1 cellular context compared by ENCODE assay signal in the genomic region with DNA sequence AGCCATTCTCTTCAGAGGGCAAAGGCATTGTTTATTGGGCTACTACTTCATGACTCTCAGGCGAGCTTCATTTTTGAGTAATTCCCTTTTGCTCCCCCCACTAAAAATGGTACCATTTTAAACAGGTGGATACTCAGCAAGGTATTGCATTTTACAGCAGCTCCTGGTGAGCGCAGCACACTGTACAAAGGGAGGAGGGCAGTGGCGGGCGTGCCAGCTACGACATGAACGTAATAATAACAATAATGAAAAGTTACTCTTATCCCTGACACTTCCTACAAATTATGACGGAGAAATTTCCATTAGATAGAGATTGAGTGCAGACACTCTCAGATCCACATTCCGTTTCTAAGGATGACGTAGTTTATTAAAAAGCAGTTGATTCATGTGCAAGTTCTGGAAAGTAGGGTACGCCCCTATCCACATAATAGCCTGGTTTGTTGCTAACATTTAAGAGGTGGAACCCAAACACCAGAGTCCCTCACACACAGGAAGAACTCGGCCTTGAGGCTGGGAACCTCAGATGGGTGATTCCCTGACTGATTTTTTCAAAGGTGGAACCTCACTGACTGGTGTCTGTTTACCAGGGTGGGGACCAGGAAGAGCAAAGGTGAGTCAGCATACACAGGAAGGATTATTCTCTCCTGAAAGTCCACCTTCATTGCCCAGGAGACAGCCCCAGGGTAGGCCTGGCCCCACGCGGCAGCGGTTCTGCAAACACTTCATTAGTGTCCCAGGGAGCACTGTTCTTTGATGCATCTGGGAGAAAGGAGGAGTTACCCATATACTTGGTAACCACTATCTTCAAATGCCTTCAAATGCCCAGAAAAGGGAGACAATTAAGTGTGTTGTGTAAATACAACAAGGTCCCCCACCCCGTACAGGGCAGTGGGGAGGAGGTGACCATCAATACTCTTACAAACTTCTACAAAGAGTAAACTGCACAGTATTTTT.
TF ChIP-seq lines count a peak whose summit lies in the region.

No MANE protein-coding gene starts in this region.

TF ChIP-seq in GM23338, 12 proteins besides CTCF, POLR2A, EP300 and RAD21 (continued from another document):
- TF ChIP-seq, protein P1, sequence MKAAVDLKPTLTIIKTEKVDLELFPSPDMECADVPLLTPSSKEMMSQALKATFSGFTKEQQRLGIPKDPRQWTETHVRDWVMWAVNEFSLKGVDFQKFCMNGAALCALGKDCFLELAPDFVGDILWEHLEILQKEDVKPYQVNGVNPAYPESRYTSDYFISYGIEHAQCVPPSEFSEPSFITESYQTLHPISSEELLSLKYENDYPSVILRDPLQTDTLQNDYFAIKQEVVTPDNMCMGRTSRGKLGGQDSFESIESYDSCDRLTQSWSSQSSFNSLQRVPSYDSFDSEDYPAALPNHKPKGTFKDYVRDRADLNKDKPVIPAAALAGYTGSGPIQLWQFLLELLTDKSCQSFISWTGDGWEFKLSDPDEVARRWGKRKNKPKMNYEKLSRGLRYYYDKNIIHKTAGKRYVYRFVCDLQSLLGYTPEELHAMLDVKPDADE (IDR thresholded peaks at IDR 0.05), result no peak
- no peak for TF ChIP-seq NANOG (IDR thresholded peaks at IDR 0.05; ENCODE audit: borderline replicate concordance)
- TF ChIP-seq, protein P2, sequence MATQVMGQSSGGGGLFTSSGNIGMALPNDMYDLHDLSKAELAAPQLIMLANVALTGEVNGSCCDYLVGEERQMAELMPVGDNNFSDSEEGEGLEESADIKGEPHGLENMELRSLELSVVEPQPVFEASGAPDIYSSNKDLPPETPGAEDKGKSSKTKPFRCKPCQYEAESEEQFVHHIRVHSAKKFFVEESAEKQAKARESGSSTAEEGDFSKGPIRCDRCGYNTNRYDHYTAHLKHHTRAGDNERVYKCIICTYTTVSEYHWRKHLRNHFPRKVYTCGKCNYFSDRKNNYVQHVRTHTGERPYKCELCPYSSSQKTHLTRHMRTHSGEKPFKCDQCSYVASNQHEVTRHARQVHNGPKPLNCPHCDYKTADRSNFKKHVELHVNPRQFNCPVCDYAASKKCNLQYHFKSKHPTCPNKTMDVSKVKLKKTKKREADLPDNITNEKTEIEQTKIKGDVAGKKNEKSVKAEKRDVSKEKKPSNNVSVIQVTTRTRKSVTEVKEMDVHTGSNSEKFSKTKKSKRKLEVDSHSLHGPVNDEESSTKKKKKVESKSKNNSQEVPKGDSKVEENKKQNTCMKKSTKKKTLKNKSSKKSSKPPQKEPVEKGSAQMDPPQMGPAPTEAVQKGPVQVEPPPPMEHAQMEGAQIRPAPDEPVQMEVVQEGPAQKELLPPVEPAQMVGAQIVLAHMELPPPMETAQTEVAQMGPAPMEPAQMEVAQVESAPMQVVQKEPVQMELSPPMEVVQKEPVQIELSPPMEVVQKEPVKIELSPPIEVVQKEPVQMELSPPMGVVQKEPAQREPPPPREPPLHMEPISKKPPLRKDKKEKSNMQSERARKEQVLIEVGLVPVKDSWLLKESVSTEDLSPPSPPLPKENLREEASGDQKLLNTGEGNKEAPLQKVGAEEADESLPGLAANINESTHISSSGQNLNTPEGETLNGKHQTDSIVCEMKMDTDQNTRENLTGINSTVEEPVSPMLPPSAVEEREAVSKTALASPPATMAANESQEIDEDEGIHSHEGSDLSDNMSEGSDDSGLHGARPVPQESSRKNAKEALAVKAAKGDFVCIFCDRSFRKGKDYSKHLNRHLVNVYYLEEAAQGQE (IDR thresholded peaks at IDR 0.05; ENCODE audit: unreplicated experiment), result no peak
- no peak for TF ChIP-seq CREB1 (CRISPR knock-in tag; IDR thresholded peaks at IDR 0.05; ENCODE audit: low read depth)
- no peak for TF ChIP-seq ZNF114 (CRISPR knock-in tag; IDR thresholded peaks at IDR 0.05)
- no peak for TF ChIP-seq EZH2phosphoT487 (IDR thresholded peaks at IDR 0.05; ENCODE audit: unreplicated experiment)
- TF ChIP-seq POLR2AphosphoS5 (IDR thresholded peaks at IDR 0.05; ENCODE audit: low read depth), result no peak
- TF ChIP-seq, protein P3, sequence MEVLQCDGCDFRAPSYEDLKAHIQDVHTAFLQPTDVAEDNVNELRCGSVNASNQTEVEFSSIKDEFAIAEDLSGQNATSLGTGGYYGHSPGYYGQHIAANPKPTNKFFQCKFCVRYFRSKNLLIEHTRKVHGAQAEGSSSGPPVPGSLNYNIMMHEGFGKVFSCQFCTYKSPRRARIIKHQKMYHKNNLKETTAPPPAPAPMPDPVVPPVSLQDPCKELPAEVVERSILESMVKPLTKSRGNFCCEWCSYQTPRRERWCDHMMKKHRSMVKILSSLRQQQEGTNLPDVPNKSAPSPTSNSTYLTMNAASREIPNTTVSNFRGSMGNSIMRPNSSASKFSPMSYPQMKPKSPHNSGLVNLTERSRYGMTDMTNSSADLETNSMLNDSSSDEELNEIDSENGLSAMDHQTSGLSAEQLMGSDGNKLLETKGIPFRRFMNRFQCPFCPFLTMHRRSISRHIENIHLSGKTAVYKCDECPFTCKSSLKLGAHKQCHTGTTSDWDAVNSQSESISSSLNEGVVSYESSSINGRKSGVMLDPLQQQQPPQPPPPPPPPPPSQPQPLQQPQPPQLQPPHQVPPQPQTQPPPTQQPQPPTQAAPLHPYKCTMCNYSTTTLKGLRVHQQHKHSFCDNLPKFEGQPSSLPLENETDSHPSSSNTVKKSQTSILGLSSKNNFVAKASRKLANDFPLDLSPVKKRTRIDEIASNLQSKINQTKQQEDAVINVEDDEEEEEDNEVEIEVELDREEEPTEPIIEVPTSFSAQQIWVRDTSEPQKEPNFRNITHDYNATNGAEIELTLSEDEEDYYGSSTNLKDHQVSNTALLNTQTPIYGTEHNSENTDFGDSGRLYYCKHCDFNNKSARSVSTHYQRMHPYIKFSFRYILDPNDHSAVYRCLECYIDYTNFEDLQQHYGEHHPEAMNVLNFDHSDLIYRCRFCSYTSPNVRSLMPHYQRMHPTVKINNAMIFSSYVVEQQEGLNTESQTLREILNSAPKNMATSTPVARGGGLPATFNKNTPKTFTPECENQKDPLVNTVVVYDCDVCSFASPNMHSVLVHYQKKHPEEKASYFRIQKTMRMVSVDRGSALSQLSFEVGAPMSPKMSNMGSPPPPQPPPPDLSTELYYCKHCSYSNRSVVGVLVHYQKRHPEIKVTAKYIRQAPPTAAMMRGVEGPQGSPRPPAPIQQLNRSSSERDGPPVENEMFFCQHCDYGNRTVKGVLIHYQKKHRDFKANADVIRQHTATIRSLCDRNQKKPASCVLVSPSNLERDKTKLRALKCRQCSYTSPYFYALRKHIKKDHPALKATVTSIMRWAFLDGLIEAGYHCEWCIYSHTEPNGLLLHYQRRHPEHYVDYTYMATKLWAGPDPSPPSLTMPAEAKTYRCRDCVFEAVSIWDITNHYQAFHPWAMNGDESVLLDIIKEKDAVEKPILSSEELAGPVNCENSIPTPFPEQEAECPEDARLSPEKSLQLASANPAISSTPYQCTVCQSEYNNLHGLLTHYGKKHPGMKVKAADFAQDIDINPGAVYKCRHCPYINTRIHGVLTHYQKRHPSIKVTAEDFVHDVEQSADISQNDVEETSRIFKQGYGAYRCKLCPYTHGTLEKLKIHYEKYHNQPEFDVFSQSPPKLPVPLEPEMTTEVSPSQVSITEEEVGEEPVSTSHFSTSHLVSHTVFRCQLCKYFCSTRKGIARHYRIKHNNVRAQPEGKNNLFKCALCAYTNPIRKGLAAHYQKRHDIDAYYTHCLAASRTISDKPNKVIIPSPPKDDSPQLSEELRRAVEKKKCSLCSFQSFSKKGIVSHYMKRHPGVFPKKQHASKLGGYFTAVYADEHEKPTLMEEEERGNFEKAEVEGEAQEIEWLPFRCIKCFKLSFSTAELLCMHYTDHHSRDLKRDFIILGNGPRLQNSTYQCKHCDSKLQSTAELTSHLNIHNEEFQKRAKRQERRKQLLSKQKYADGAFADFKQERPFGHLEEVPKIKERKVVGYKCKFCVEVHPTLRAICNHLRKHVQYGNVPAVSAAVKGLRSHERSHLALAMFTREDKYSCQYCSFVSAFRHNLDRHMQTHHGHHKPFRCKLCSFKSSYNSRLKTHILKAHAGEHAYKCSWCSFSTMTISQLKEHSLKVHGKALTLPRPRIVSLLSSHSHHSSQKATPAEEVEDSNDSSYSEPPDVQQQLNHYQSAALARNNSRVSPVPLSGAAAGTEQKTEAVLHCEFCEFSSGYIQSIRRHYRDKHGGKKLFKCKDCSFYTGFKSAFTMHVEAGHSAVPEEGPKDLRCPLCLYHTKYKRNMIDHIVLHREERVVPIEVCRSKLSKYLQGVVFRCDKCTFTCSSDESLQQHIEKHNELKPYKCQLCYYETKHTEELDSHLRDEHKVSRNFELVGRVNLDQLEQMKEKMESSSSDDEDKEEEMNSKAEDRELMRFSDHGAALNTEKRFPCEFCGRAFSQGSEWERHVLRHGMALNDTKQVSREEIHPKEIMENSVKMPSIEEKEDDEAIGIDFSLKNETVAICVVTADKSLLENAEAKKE (CRISPR knock-in tag; IDR thresholded peaks at IDR 0.05), result no peak
- TF ChIP-seq ZNF331 (CRISPR knock-in tag; IDR thresholded peaks at IDR 0.05; ENCODE audit: low read depth), result no peak
TF ChIP-seq in GM23338: peak in this region for 0.
